ENCODE assay signal across 13 cellular contexts in genomic region chr16:48300391-48300856, GRCh38. TPM values are rescaled to one million over a fixed set of nuclear protein-coding genes. Genes with fewer than 3 reads are reported as not detected.
DNase-seq lines count a peak whose midpoint lies in the region; ATAC-seq, FAIRE-seq and TF ChIP-seq lines count a peak whose summit lies in the region.
"Had no signal": no experiment of that assay in that cellular context is flagged by ENCODE, and none has a peak within 500 bp of the region (broad histone marks: within the 10 kb centered on the region; RNA-seq: fewer than 3 reads in every experiment).

No MANE protein-coding gene starts in this region.

- H3K36me3 Mint-ChIP-seq in activated naive CD8-positive, alpha-beta T cell = peaks cover 24% of the 10 kb centered on the region

- H3K4me3 Mint-ChIP-seq in activated naive CD8-positive, alpha-beta T cell = no peak overlapping the region

- H3K27me3 ChIP-seq in AG04450 (ENCODE audit: control insufficient read depth, insufficient read depth, low read length) = no peaks in the 10 kb centered on the region
- no peaks in the 10 kb centered on the region for H3K27me3 ChIP-seq in tibial artery

- ATAC-seq in left lobe of liver = peak; percentile 66
- ATAC-seq: left colon had no signal

- no peaks in the 10 kb centered on the region for H3K9me3 Mint-ChIP-seq in activated naive CD8-positive, alpha-beta T cell (ENCODE audit: low read depth)

- H3K9ac ChIP-seq in kidney (ENCODE audit: low read length in 2 of 2) = no peak overlapping the region

- no peak for FAIRE-seq in kidney (lab: Jason Lieb, UNC)
- FAIRE-seq: D721Med, endothelial cell of umbilical vein had no signal

- H3K4me1 ChIP-seq in HEK293 (ENCODE audit: control insufficient read depth, insufficient read depth, low read length) = no peaks in the 10 kb centered on the region
- H3K4me1 ChIP-seq in tibial artery = peaks cover 0 to 8% (median 5%) of the 10 kb centered on the region in 4 donors
- peaks cover 0 to 4% of the 10 kb centered on the region in 2 donors for H3K4me1 ChIP-seq in kidney (ENCODE audit: control insufficient read depth in 1 of 2, insufficient read depth in 1 of 2, low read depth in 1 of 2, low read length in 2 of 2)

- no peaks in the 10 kb centered on the region for H3K9me3 ChIP-seq in AG04450 (ENCODE audit: control insufficient read depth, insufficient read depth, low read length)
- no peaks in the 10 kb centered on the region for H3K9me3 ChIP-seq in HEK293 (ENCODE audit: control insufficient read depth, insufficient read depth, low read depth, low read length)
- H3K9me3 ChIP-seq in tibial artery = no peaks in the 10 kb centered on the region
- H3K9me3 ChIP-seq in kidney (ENCODE audit: control insufficient read depth in 1 of 2, low read length in 2 of 2) = no peaks in the 10 kb centered on the region

- H3K4me3 ChIP-seq in AG04450 (ENCODE audit: low read depth, low read length) (no peak overlapping the region), HEK293 (ENCODE audit: low read depth, low read length) (no peak overlapping the region), tibial artery (no peak overlapping the region), kidney (ENCODE audit: low read length in 2 of 2) (no peak overlapping the region)

- peaks cover 36 to 75% of the 10 kb centered on the region in 2 experiments; a peak in 2 of 3 replicates for H3K36me3 ChIP-seq in HEK293 (ENCODE audit: control insufficient read depth in 2 of 2, insufficient read depth in 1 of 2, low read length in 2 of 2)
- peaks cover 51 to 66% (median 57%) of the 10 kb centered on the region in 3 donors for H3K36me3 ChIP-seq in tibial artery
- H3K36me3 ChIP-seq in kidney (ENCODE audit: control insufficient read depth in 1 of 2, insufficient read depth in 2 of 2, low read length in 2 of 2) = peaks cover 20 to 33% of the 10 kb centered on the region in 2 donors

- peak overlapping the region; percentile 55 for H3K27ac Mint-ChIP-seq in activated naive CD8-positive, alpha-beta T cell

- DNase-seq in AG04450 (ENCODE audit: low read depth, low spot score) (peak; percentile 60), left lobe of liver (ENCODE audit: low spot score) (no peak), tibial artery (no peak), NCI-H82 treated with DMSO at 0.1 percent for 48 hours (lab: John Stamatoyannopoulos, UW; ENCODE audit: unreplicated experiment) (no peak), Kasumi-1 (lab: John Stamatoyannopoulos, UW) (no peak), kidney (no peak)
- DNase-seq: Karpas-422, left colon had no signal

- no peak overlapping the region for H3K27ac ChIP-seq in AG04450 (ENCODE audit: low read depth, low read length)
- H3K27ac ChIP-seq in HEK293 (ENCODE audit: extremely low read depth, low read depth, low read length) = no peak overlapping the region
- no peak overlapping the region for H3K27ac ChIP-seq in tibial artery
- no peak overlapping the region for H3K27ac ChIP-seq in kidney (ENCODE audit: low read depth in 2 of 2, low read length in 2 of 2)
- H3K27ac ChIP-seq: VCaP had no signal

- no peak for TF ChIP-seq CTCF in AG04450 (IDR thresholded peaks at IDR 0.05; ENCODE audit: low read depth, low read length)
- TF ChIP-seq CTCF in HEK293 (tag by site-specific recombination; IDR thresholded peaks at IDR 0.05) = no peak
- no peak for TF ChIP-seq CTCF in tibial artery (IDR thresholded peaks at IDR 0.05)
- TF ChIP-seq CTCF in kidney (IDR thresholded peaks at IDR 0.05; ENCODE audit: borderline replicate concordance, extremely low read depth, insufficient read depth) = no peak

- no peaks in the 10 kb centered on the region for H3K4me1 Mint-ChIP-seq in activated naive CD8-positive, alpha-beta T cell (ENCODE audit: low read depth)

- CTCF ChIA-PET in AG04450 (lab: Charles Lee) (interaction anchor here (1.5 to 2.0 kb wide), 2 partner anchors 69 to 323 kb away, joined by 3 to 10 read pairs; no protein-coding TSS in a partner anchor), HEK293 (lab: Yijun Ruan, JAX) (no interaction called here)

- H3K27me3 Mint-ChIP-seq in activated naive CD8-positive, alpha-beta T cell = no peaks in the 10 kb centered on the region

- intact Hi-C loops in tibial artery (cut with DNase I; ENCODE audit: low total_unique reads) (no loop called here), kidney (cut with DNase I) (no loop called here)

- POLR2A ChIA-PET in AG04450 (lab: Yijun Ruan, JAX) (interaction anchor here (0.5 kb wide), 1 partner anchor 14 kb away, joined by 5 read pairs; no protein-coding TSS in a partner anchor), HEK293 (lab: Yijun Ruan, JAX) (no interaction called here)

TF ChIP-seq in HEK293, 187 proteins besides CTCF, POLR2A, EP300 and RAD21 (continues in another document):
- TF ChIP-seq ZNF518A (tag by site-specific recombination; conservative IDR thresholded peaks at IDR 0.05; ENCODE audit: low read depth) (peak; percentile 41), FEZF1 (tag by site-specific recombination; IDR thresholded peaks at IDR 0.05) (peak; percentile 63; the same call in 1 of the 2 replicates), PRDM6 (tag by site-specific recombination; IDR thresholded peaks at IDR 0.05) (peak; percentile 79), ZNF366 (tag by site-specific recombination; conservative IDR thresholded peaks at IDR 0.05) (0 out of 2 replicates have a peak, but pooled peaks have one; percentile 26), ZNF660 (tag by site-specific recombination; IDR thresholded peaks at IDR 0.05) (peak; percentile 63; the same call in 1 of the 2 replicates), GFI1B (tag by site-specific recombination; IDR thresholded peaks at IDR 0.05) (no peak)

RNA-seq across cellular contexts. Expression of gene ABCC11, which starts 53.1 kb away (rescaled TPM):
- polyA plus RNA-seq in AG04450 (2011; rRNA removed) (0.06 and 0.19 TPM in 2 replicates), kidney (ENCODE audit: insufficient read depth, low read depth, low replicate concordance) (0.09 TPM)
- polyA minus RNA-seq in AG04450 (2011; rRNA and poly(A)+ RNA removed) = 0.09 and 0.32 TPM in 2 replicates
- total RNA-seq in left lobe of liver (5.8 TPM), kidney (not detected)
- total RNA-seq: endothelial cell of umbilical vein had no signal

RNA-seq across cellular contexts. Expression of gene LONP2, which starts 56.3 kb away (rescaled TPM):
- polyA plus RNA-seq in AG04450 (2011; rRNA removed) = 56.1 and 63.7 TPM in 2 replicates
- 129 TPM in 2 replicates for polyA minus RNA-seq in AG04450 (2011; rRNA and poly(A)+ RNA removed)
- 162 TPM for total RNA-seq in left lobe of liver
- total RNA-seq in kidney = 77.1 TPM
- 24.8 TPM for polyA plus RNA-seq in kidney (ENCODE audit: insufficient read depth, low read depth, low replicate concordance)
